Comparison of ENCODE assay signal across 31 cellular contexts in the genomic region with DNA sequence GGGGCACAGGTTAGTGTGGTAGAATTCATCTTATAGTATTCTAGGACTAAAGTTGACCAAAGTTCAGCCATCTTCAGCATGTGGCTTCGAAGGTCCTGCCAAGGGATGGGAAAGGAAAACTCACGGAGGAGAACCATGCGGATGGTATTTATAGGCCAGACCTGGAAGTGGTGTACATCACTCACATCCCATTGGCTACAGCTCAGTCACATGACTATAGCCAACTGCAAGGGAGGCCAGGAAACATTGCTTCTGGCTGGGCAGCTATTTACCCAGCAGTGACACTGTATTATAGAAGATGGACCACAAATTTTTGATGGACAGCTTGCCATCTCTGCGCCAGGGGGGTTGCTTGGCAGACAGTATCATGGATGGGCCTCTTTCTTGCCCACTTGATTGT. TPM values are rescaled to one million over a fixed set of nuclear protein-coding genes. Genes with fewer than 3 reads are reported as not detected.
"Had no signal": no experiment of that assay in that cellular context is flagged by ENCODE, and none has a peak within 500 bp of the region (broad histone marks: within the 10 kb centered on the region; RNA-seq: fewer than 3 reads in every experiment).

No MANE protein-coding gene starts in this region.

- H2AFZ ChIP-seq: parathyroid adenoma had no signal

- H3K79me2 ChIP-seq: parathyroid adenoma had no signal

- H3K36me3 ChIP-seq: ovary, spleen, suprapubic skin, tibial artery, transverse colon, upper lobe of right lung, uterus had no signal

- H3K4me3 Mint-ChIP-seq: naive thymus-derived CD8-positive, alpha-beta T cell; natural killer cell treated with Interleukin-12 subunit alpha and Interleukin-12 subunit beta and Interleukin-15 and Interleukin-18, amount 100 ng/mL, for 72 hours; nephron progenitor cell; neural crest cell; stimulated activated memory B cell treated with anti-CD40 and anti-IgM and Interleukin-4, amounts not matched to agents 10 μg/mL and 1 μg/mL and 100 μg/mL, for 72 hours; stimulated activated naive CD8-positive, alpha-beta T cell treated with anti-CD3 and anti-CD28 coated beads, Interleukin-15, amount 100 ng/mL, for 72 hours; type B pancreatic cell had no signal

- H3K27me3 ChIP-seq: ovary, spleen, suprapubic skin, testis, tibial artery, transverse colon, upper lobe of right lung, uterus had no signal

- H3K9me3 Mint-ChIP-seq: natural killer cell treated with Interleukin-12 subunit alpha and Interleukin-12 subunit beta and Interleukin-15 and Interleukin-18, amount 100 ng/mL, for 72 hours; neural crest cell; type B pancreatic cell had no signal

- H3K27ac ChIP-seq: ovary, parathyroid adenoma, psoas muscle, skin epidermis, spleen, suprapubic skin, testis, tibial artery, transverse colon, upper lobe of right lung, uterus had no signal

- H3K4me2 ChIP-seq: smooth muscle cell had no signal

- H3K4me3 ChIP-seq: ovary, psoas muscle, skin epidermis, smooth muscle cell, spleen, suprapubic skin, testis, tibial artery, transverse colon, upper lobe of right lung, uterus had no signal

- H3K9me3 ChIP-seq: ovary, psoas muscle, testis, tibial artery, transverse colon, upper lobe of right lung, uterus had no signal

- H3K4me1 Mint-ChIP-seq: naive thymus-derived CD8-positive, alpha-beta T cell; nephron progenitor cell; neural crest cell; stimulated activated memory B cell treated with anti-CD40 and anti-IgM and Interleukin-4, amounts not matched to agents 10 μg/mL and 1 μg/mL and 100 μg/mL, for 72 hours; stimulated activated naive CD8-positive, alpha-beta T cell treated with anti-CD3 and anti-CD28 coated beads, Interleukin-15, amount 100 ng/mL, for 72 hours had no signal

- ATAC-seq: naive thymus-derived CD8-positive, alpha-beta T cell; psoas muscle; right cardiac atrium; sciatic nerve; stimulated activated memory B cell treated with anti-CD40 and anti-IgM and Interleukin-4, amounts not matched to agents 10 μg/mL and 1 μg/mL and 100 μg/mL, for 72 hours; stimulated activated naive CD8-positive, alpha-beta T cell treated with anti-CD3 and anti-CD28 coated beads, Interleukin-15, amount 100 ng/mL, for 72 hours; stimulated activated naive CD8-positive, alpha-beta T cell treated with anti-CD3 and anti-CD28 coated beads, Interleukin-15, Interleukin-2, amounts not matched to agents 100 U/mL and 50 U/mL, for 24 hours; upper lobe of right lung had no signal

- H3K4me1 ChIP-seq: parathyroid adenoma, psoas muscle, spleen, testis, tibial artery, upper lobe of right lung, uterus had no signal

- H3K27ac Mint-ChIP-seq: natural killer cell treated with Interleukin-12 subunit alpha and Interleukin-12 subunit beta and Interleukin-15 and Interleukin-18, amount 100 ng/mL, for 72 hours; nephron progenitor cell; progenitor cell of endocrine pancreas; stimulated activated memory B cell treated with anti-CD40 and anti-IgM and Interleukin-4, amounts not matched to agents 10 μg/mL and 1 μg/mL and 100 μg/mL, for 72 hours; type B pancreatic cell had no signal

- H3K9ac ChIP-seq: parathyroid adenoma had no signal

- H3K27me3 Mint-ChIP-seq: progenitor cell of endocrine pancreas; stimulated activated naive CD8-positive, alpha-beta T cell treated with anti-CD3 and anti-CD28 coated beads, Interleukin-15, amount 100 ng/mL, for 72 hours; type B pancreatic cell had no signal

- DNase-seq: naive thymus-derived CD8-positive, alpha-beta T cell; nephron progenitor cell; occipital lobe; ovary; posterior cingulate gyrus; psoas muscle; right cardiac atrium; spleen; stimulated activated CD4-positive, alpha-beta T cell treated with anti-CD3 and anti-CD28 coated beads, Interleukin-12 subunit alpha, Interleukin-12 subunit beta, amount 100 ng/mL, for 4 hours; stimulated activated CD4-positive, alpha-beta T cell treated with anti-CD3 and anti-CD28 coated beads, Interleukin-1b, Interleukin-23, amount 100 ng/mL, for 48 hours; stimulated activated CD4-positive, alpha-beta T cell treated with anti-CD3 and anti-CD28 coated beads, Interleukin-4, amount 100 ng/mL, for 1 hour; stimulated activated CD4-positive, alpha-beta T cell treated with anti-CD3 and anti-CD28 coated beads, Interleukin-4, amount 100 ng/mL, for 4 hours; stimulated activated CD8-positive, alpha-beta memory T cell treated with anti-CD3 and anti-CD28 coated beads, Interleukin-4, amount 100 ng/mL, for 48 hours; stimulated activated naive CD4-positive, alpha-beta T cell; stimulated activated naive CD8-positive, alpha-beta T cell treated with anti-CD3 and anti-CD28 coated beads, Interleukin-15, amount 100 ng/mL, for 72 hours; stimulated activated naive CD8-positive, alpha-beta T cell treated with anti-CD3 and anti-CD28 coated beads, Interleukin-15, Interleukin-2, amounts not matched to agents 100 U/mL and 50 U/mL, for 24 hours; testis; tibial artery; transverse colon; upper lobe of right lung; uterus had no signal

- H3K36me3 Mint-ChIP-seq: natural killer cell treated with Interleukin-12 subunit alpha and Interleukin-12 subunit beta and Interleukin-15 and Interleukin-18, amount 100 ng/mL, for 72 hours; stimulated activated memory B cell treated with anti-CD40 and anti-IgM and Interleukin-4, amounts not matched to agents 10 μg/mL and 1 μg/mL and 100 μg/mL, for 72 hours; type B pancreatic cell had no signal

RNA-seq across cellular contexts. Expression of a gene that starts 48.0 kb away (rescaled TPM):
- total RNA-seq: naive thymus-derived CD8-positive, alpha-beta T cell; natural killer cell treated with Interleukin-12 subunit alpha and Interleukin-12 subunit beta and Interleukin-15 and Interleukin-18, amount 100 ng/mL, for 72 hours had no signal
- polyA plus RNA-seq: naive thymus-derived CD8-positive, alpha-beta T cell had no signal
